ENCODE assay signal across 20 cellular contexts in the genomic region with DNA sequence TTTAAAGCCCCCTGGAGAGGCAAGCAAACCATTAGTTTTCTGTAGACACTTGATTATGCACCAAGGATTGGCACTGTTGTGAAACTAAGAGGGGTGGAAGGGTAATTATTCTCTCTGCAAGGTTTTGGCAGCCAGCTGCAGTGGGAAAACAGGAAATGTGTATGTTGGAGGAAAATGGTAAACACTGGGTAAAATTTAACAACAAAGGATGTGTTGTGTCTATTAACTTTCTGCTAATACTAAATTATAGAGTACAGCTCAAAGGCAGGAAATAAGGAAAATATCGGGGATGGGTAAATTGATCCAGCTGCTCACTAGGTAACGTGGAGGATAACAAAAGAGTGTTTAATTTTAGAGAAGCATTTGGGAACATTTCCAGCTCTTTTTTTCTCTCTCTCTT. TPM values are rescaled to one million over a fixed set of nuclear protein-coding genes. Genes with fewer than 3 reads are reported as not detected.
DNase-seq lines count a peak whose midpoint lies in the region; ATAC-seq and TF ChIP-seq lines count a peak whose summit lies in the region.
"Had no signal": no experiment of that assay in that cellular context is flagged by ENCODE, and none has a peak within 500 bp of the region (broad histone marks: within the 10 kb centered on the region; RNA-seq: fewer than 3 reads in every experiment).

No MANE protein-coding gene starts in this region.

- DNase-seq in NCI-H1092 (lab: John Stamatoyannopoulos, UW) (peak; percentile 88), NCI-H2029 treated with DMSO at 0.1 percent for 48 hours (lab: John Stamatoyannopoulos, UW) (peak; percentile 12), SK-N-MC (ENCODE audit: low read depth, low spot score) (no peak), HT-29 (ENCODE audit: low spot score) (no peak), DMS114 treated with DMSO at 0.1 percent for 48 hours (lab: John Stamatoyannopoulos, UW; ENCODE audit: unreplicated experiment) (no peak), SW480 (ENCODE audit: low spot score) (no peak)
- DNase-seq: activated B cell treated with CpG ODN at 0.5 μM for 24 hours; anterior cingulate cortex; colonic mucosa; heart left ventricle; kidney; mucosa of descending colon; NCI-H526 treated with DMSO at 0.1 percent for 48 hours; stimulated activated CD4-positive, alpha-beta T cell treated with anti-CD3 and anti-CD28 coated beads, Interleukin-4, amount 100 ng/mL, for 4 hours; T-helper 1 cell had no signal

- H3K4me1 ChIP-seq in liver (ENCODE audit: control insufficient read depth in 4 of 4, insufficient read depth in 4 of 4, low read length in 3 of 4), result peaks cover 2 to 20% (median 13%) of the 10 kb centered on the region in 4 donors
- H3K4me1 ChIP-seq: colonic mucosa had no signal

- TF ChIP-seq RAD21 in liver (IDR thresholded peaks at IDR 0.05), result peak in 1 of 2 donors; percentile 14

- H3K9me3 ChIP-seq in SK-N-MC (ENCODE audit: low read depth, low read length) (no peaks in the 10 kb centered on the region), liver (ENCODE audit: control insufficient read depth in 4 of 4, low read length in 3 of 4) (no peaks in the 10 kb centered on the region)
- H3K9me3 ChIP-seq: colonic mucosa, heart left ventricle, mucosa of descending colon, thoracic aorta had no signal

- H3K4me3 ChIP-seq in SK-N-MC, result peak overlapping the region; percentile 19
- H3K4me3 ChIP-seq in liver (ENCODE audit: low read depth in 1 of 3, low read length in 3 of 3), result no peak overlapping the region
- H3K4me3 ChIP-seq: colonic mucosa, heart left ventricle, mucosa of descending colon, thoracic aorta had no signal

- ATAC-seq in HG03378 (IDR thresholded peaks at IDR 0.05; ENCODE audit: unreplicated experiment), result no peak
- ATAC-seq: heart left ventricle, mucosa of descending colon had no signal

- 20% methylated on average over 2 of the region's 2 CpGs for WGBS in liver

- no peaks in the 10 kb centered on the region for H3K27me3 ChIP-seq in liver (ENCODE audit: control insufficient read depth in 4 of 4, insufficient read depth in 4 of 4, low read length in 3 of 4)
- H3K27me3 ChIP-seq: colonic mucosa, heart left ventricle had no signal

- peak overlapping the region; percentile 74 for H3K27ac ChIP-seq in SK-N-MC
- H3K27ac ChIP-seq in liver (ENCODE audit: low read depth in 1 of 2, low read length in 2 of 2), result peak overlapping the region; percentile 8 to 29
- H3K27ac ChIP-seq: colonic mucosa, epithelial cell of prostate, heart left ventricle, RWPE1, thoracic aorta had no signal

- no peak for TF ChIP-seq CTCF in liver (IDR thresholded peaks at IDR 0.05; ENCODE audit: low read depth, low read length, missing input control)

- H3K36me3 ChIP-seq in SK-N-MC (ENCODE audit: insufficient read depth, low read length), result no peaks in the 10 kb centered on the region
- H3K36me3 ChIP-seq in liver (ENCODE audit: control insufficient read depth in 4 of 4, insufficient read depth in 3 of 4, low read depth in 1 of 4, low read length in 3 of 4), result peaks cover 0 to 7% (median 3%) of the 10 kb centered on the region in 4 donors
- H3K36me3 ChIP-seq: colonic mucosa had no signal

- H3K9ac ChIP-seq in SK-N-MC (ENCODE audit: insufficient read length) (no peak overlapping the region), liver (ENCODE audit: low read depth in 1 of 2, low read length in 2 of 2) (no peak overlapping the region)

TF ChIP-seq in liver, 16 proteins besides CTCF, POLR2A, EP300 and RAD21:
- TF ChIP-seq REST (IDR thresholded peaks at IDR 0.05) (peak; percentile 49), SP1 (IDR thresholded peaks at IDR 0.05) (no peak), FOXA1 (IDR thresholded peaks at IDR 0.05) (no peak), FOXA2 (IDR thresholded peaks at IDR 0.05) (peak; percentile 51), HNF4G (IDR thresholded peaks at IDR 0.05) (no peak), HNF4A (conservative IDR thresholded peaks at IDR 0.05) (peak; percentile 25 to 41), ATF3 (IDR thresholded peaks at IDR 0.05) (no peak), YY1 (IDR thresholded peaks at IDR 0.05) (no peak), JUND (IDR thresholded peaks at IDR 0.05) (no peak), RXRA (IDR thresholded peaks at IDR 0.05) (peak in 1 of 2 donors; percentile 54), ZBTB33 (IDR thresholded peaks at IDR 0.05) (no peak), GABPA (IDR thresholded peaks at IDR 0.05 in 1 of 2, conservative IDR thresholded peaks at IDR 0.05 in 1 of 2) (peak in 1 of 2 donors; percentile 34), NR2F2 (IDR thresholded peaks at IDR 0.05) (no peak)

RNA-seq across cellular contexts. Expression of gene TANGO6, which starts 41.5 kb away (rescaled TPM):
- total RNA-seq in liver, result 10 to 100 TPM; 11.3 to 40.6 TPM
- polyA plus RNA-seq in liver, result 1 to 10 TPM; 6.8 to 9.6 TPM
- total RNA-seq in HT-29 (2014; rRNA removed; shearing (Covaris generic)), result 2.7 and 3.6 TPM in 2 replicates

Comparison
In these comparisons a context has a peak if more than half of its experiments do, and no peak if none do; other contexts are left out.
1. DNase-seq: peak in NCI-H1092 (single experiment) and NCI-H2029 treated with DMSO at 0.1 percent for 48 hours (single experiment); none in SK-N-MC (single experiment), HT-29 (single experiment), DMS114 treated with DMSO at 0.1 percent for 48 hours (single experiment) and SW480 (single experiment).